Comparison of ENCODE assay signal across 21 cellular contexts in the genomic region with DNA sequence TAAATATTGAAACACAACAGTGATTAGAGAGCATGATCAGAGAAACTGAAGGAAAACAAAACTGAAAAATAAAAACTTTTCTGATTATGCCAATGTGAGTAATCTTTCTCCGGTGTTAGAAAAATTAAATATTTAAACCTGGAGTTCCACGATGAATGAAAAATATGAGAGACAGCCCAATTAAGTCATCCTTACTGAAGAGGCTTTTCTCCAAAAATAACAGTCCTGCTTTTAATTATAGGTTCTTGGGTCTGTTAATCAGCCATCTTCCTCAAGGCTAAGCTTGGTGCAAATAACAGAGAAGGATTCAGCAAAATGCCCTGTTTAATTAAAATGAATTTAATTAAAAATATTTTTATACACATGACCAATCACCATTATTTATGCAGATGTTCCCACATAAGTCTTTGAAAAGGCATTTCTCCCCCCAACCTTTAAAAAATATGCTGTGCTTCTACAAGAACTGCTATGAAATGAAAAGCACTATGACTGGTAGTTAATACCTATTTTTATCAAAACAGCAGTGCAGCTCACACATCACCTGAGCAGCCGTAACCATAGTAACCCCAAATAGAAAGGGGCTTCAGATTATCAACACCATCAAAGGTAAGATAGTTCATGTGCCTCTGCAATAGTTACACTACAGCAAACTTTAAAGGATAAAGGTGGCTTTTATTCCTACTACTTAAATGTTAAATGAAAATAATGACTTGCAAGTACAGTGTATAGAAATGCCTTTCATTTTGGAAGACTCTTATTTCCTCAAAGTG.
"Had no signal": no experiment of that assay in that cellular context is flagged by ENCODE, and none has a peak within 500 bp of the region (broad histone marks: within the 10 kb centered on the region; RNA-seq: fewer than 3 reads in every experiment).

No MANE protein-coding gene starts in this region.

- DNase-seq: activated CD4-positive, alpha-beta memory T cell treated with anti-CD3 and anti-CD28 coated beads for 36 hours; activated CD4-positive, alpha-beta T cell treated with anti-CD3 and anti-CD28 coated beads for 4 hours; activated gamma-delta T cell treated with Interleukin-2 at 50 U/mL for 16 hours; activated T-cell treated with anti-CD3 and anti-CD28 coated beads for 4 hours; effector CD8-positive, alpha-beta T cell; foreskin melanocyte; glutamatergic neuron; kidney; left ventricle myocardium inferior; mammary epithelial cell; right cardiac atrium; stimulated activated CD4-positive, alpha-beta T cell treated with anti-CD3 and anti-CD28 coated beads, Interleukin-2, amount 100 ng/mL, for 48 hours; stomach; trophoblast cell had no signal

- H3K27ac Mint-ChIP-seq: activated CD4-positive, alpha-beta memory T cell treated with anti-CD3 and anti-CD28 coated beads for 36 hours; activated naive CD4-positive, alpha-beta T cell treated with anti-CD3 and anti-CD28 coated beads, Interleukin-2, amount 50 U/mL, for 72 hours; activated T-helper 1 cell treated with anti-CD3 and anti-CD28 coated beads, Interleukin-12 subunit alpha, Interleukin-12 subunit beta, Interleukin-2, Interleukin-4 antibody, amounts not matched to agents 30 ng/mL and 10 ng/mL and 1 ng/mL, durations not matched to agents 14 hours and 24 hours and 36 hours; neural progenitor cell; WTC11 had no signal

- H3K4me3 Mint-ChIP-seq: activated CD4-positive, alpha-beta memory T cell treated with anti-CD3 and anti-CD28 coated beads for 36 hours; activated T-helper 1 cell treated with anti-CD3 and anti-CD28 coated beads, Interleukin-12 subunit alpha, Interleukin-12 subunit beta, Interleukin-2, Interleukin-4 antibody, amounts not matched to agents 30 ng/mL and 10 ng/mL and 1 ng/mL, durations not matched to agents 14 hours and 24 hours and 36 hours; neural progenitor cell; WTC11 had no signal

- H3K36me3 ChIP-seq: left ventricle myocardium inferior, neural progenitor cell, prostate gland, stomach, vagina had no signal

- H3K9me3 ChIP-seq: left ventricle myocardium inferior, prostate gland, stomach, vagina had no signal

- H3K36me3 Mint-ChIP-seq: activated CD4-positive, alpha-beta memory T cell treated with anti-CD3 and anti-CD28 coated beads for 36 hours; activated naive CD4-positive, alpha-beta T cell treated with anti-CD3 and anti-CD28 coated beads, Interleukin-2, amount 50 U/mL, for 72 hours; neural progenitor cell; WTC11 had no signal

- H3K27me3 ChIP-seq: neural progenitor cell, stomach, vagina had no signal

- H3K4me3 ChIP-seq: left ventricle myocardium inferior, neural progenitor cell, prostate gland, skin epidermis, stomach, vagina had no signal

- H3K27me3 Mint-ChIP-seq: activated CD4-positive, alpha-beta memory T cell treated with anti-CD3 and anti-CD28 coated beads for 36 hours had no signal

- H3K4me1 ChIP-seq: left ventricle myocardium inferior, neural progenitor cell, prostate gland, vagina had no signal

- ATAC-seq: activated naive CD4-positive, alpha-beta T cell treated with anti-CD3 and anti-CD28 coated beads, Interleukin-2, amount 50 U/mL, for 72 hours; right cardiac atrium; WTC11 had no signal

- H3K9ac ChIP-seq: neural progenitor cell had no signal

- H3K9me3 Mint-ChIP-seq: activated CD4-positive, alpha-beta memory T cell treated with anti-CD3 and anti-CD28 coated beads for 36 hours; activated naive CD4-positive, alpha-beta T cell treated with anti-CD3 and anti-CD28 coated beads, Interleukin-2, amount 50 U/mL, for 72 hours; activated T-helper 1 cell treated with anti-CD3 and anti-CD28 coated beads, Interleukin-12 subunit alpha, Interleukin-12 subunit beta, Interleukin-2, Interleukin-4 antibody, amounts not matched to agents 30 ng/mL and 10 ng/mL and 1 ng/mL, durations not matched to agents 14 hours and 24 hours and 36 hours; neural progenitor cell had no signal
